19 cellular contexts compared by ENCODE assay signal in the genomic region with DNA sequence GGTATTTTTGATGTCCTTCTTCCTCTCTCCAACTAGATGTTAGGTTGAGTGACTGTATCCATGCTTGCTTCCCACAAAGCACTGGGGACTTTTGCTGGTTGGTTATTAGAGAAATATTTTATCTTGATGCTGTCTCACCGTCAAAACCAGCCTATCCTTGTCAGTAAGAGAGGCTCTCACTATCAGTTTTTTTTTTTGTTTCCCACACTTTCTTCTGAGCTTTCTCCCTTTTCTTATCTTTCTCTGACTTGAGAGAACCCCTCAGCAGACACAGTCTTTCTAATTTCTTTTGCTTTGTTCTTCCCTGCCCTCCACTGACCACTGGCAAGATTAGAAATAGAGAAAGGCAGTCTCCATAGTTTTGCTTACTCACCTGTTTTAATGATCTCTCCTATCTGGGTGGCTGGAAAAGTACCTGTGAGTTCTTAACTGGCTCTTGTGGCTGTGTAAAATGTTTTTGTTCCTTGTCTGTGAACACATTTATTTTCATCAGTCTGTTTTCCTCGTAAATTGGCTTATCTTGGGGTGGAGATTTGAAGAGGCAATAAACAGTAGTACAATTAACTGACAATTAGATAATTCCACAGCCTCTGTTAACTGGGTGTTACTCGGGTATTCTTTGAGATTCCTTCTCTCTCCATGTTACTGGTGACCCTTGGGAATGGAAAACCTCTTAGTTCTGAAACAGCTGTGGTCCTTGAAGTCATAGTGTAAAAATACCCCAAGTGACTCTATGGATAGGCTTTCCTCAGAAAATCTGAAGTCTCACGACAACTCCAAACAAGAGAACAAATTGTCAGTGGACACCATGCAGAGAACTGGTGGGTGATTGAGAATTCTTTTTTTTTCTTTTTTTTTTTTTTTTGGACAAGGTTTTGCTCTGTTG. TPM values are rescaled to one million over a fixed set of nuclear protein-coding genes. Genes with fewer than 3 reads are reported as not detected.
"Had no signal": no experiment of that assay in that cellular context is flagged by ENCODE, and none has a peak within 500 bp of the region (broad histone marks: within the 10 kb centered on the region; RNA-seq: fewer than 3 reads in every experiment).

TSS of gene NXPE1 (minus strand) at position 457 of the 886 bp plus-strand sequence. CDS start 8,680 bp downstream, outside the sequence.

- H3K27ac ChIP-seq: lower lobe of right lung, neutrophil, skin epidermis, upper lobe of right lung had no signal

- H3K27me3 Mint-ChIP-seq: dendritic cell treated with granulocyte-macrophage colony-stimulating factor and Interleukin-4, amounts not matched to agents 40 ng/mL and 50 ng/mL, for 4 days had no signal

- H3K27me3 ChIP-seq: neutrophil, upper lobe of right lung had no signal

- H3K9me3 Mint-ChIP-seq: activated T-helper 17 cell treated with anti-CD3 and anti-CD28 coated beads, Interleukin-2, amount 50 U/mL, for 72 hours; dendritic cell treated with granulocyte-macrophage colony-stimulating factor and Interleukin-4, amounts not matched to agents 40 ng/mL and 50 ng/mL, for 4 days had no signal

- DNase-seq: activated naive CD4-positive, alpha-beta T cell treated with Interleukin-2 at 50 U/mL for 16 hours; activated T-cell treated with anti-CD3 and anti-CD28 coated beads for 4 hours; aorta; effector memory CD4-positive, alpha-beta T cell; foreskin melanocyte; left cardiac atrium; lower lobe of right lung; midbrain; naive thymus-derived CD8-positive, alpha-beta T cell; stimulated activated CD4-positive, alpha-beta T cell treated with anti-CD3 and anti-CD28 coated beads, Interleukin-4, amount 100 ng/mL, for 4 hours; stimulated activated CD8-positive, alpha-beta memory T cell treated with anti-CD3 and anti-CD28 coated beads, Interleukin-4, amount 100 ng/mL, for 48 hours; upper lobe of right lung had no signal

- H3K36me3 ChIP-seq: lower lobe of right lung, neutrophil, upper lobe of right lung had no signal

- H3K27ac Mint-ChIP-seq: activated T-helper 17 cell treated with anti-CD3 and anti-CD28 coated beads, Interleukin-2, amount 50 U/mL, for 72 hours; dendritic cell treated with granulocyte-macrophage colony-stimulating factor and Interleukin-4, amounts not matched to agents 40 ng/mL and 50 ng/mL, for 4 days; naive thymus-derived CD8-positive, alpha-beta T cell; stimulated activated naive CD8-positive, alpha-beta T cell treated with anti-CD3 and anti-CD28 coated beads, Interleukin-15, Interleukin-2, amounts not matched to agents 100 ng/mL and 50 ng/mL, for 24 hours had no signal

- H3K4me1 ChIP-seq: lower lobe of right lung, upper lobe of right lung had no signal

- H3K4me3 ChIP-seq: lower lobe of right lung, skin epidermis, upper lobe of right lung had no signal

- ATAC-seq: activated CD4-positive, CD25-positive, alpha-beta regulatory T cell treated with anti-CD3 and anti-CD28 coated beads, Interleukin-2, amount 50 U/mL, for 24 hours; activated T-helper 17 cell treated with anti-CD3 and anti-CD28 coated beads, Interleukin-2, amount 50 U/mL, for 72 hours; left cardiac atrium; lower lobe of right lung; naive thymus-derived CD8-positive, alpha-beta T cell; upper lobe of right lung had no signal

- H3K36me3 Mint-ChIP-seq: naive thymus-derived CD8-positive, alpha-beta T cell had no signal

- H3K4me3 Mint-ChIP-seq: activated T-helper 17 cell treated with anti-CD3 and anti-CD28 coated beads, Interleukin-2, amount 50 U/mL, for 72 hours; dendritic cell treated with granulocyte-macrophage colony-stimulating factor and Interleukin-4, amounts not matched to agents 40 ng/mL and 50 ng/mL, for 4 days; naive thymus-derived CD8-positive, alpha-beta T cell; stimulated activated naive CD8-positive, alpha-beta T cell treated with anti-CD3 and anti-CD28 coated beads, Interleukin-15, Interleukin-2, amounts not matched to agents 100 ng/mL and 50 ng/mL, for 24 hours had no signal

- H3K4me1 Mint-ChIP-seq: activated T-helper 17 cell treated with anti-CD3 and anti-CD28 coated beads, Interleukin-2, amount 50 U/mL, for 72 hours; naive thymus-derived CD8-positive, alpha-beta T cell had no signal

- H3K9me3 ChIP-seq: lower lobe of right lung, neutrophil, upper lobe of right lung had no signal

RNA-seq across cellular contexts. Expression of gene NXPE1, which starts in this region (rescaled TPM):
- total RNA-seq: activated T-helper 17 cell treated with anti-CD3 and anti-CD28 coated beads, Interleukin-2, amount 50 U/mL, for 72 hours; aorta; left cardiac atrium; lower lobe of right lung; naive thymus-derived CD8-positive, alpha-beta T cell; temporal lobe; upper lobe of right lung had no signal
- polyA plus RNA-seq: naive thymus-derived CD8-positive, alpha-beta T cell had no signal
